In the genomic region with DNA sequence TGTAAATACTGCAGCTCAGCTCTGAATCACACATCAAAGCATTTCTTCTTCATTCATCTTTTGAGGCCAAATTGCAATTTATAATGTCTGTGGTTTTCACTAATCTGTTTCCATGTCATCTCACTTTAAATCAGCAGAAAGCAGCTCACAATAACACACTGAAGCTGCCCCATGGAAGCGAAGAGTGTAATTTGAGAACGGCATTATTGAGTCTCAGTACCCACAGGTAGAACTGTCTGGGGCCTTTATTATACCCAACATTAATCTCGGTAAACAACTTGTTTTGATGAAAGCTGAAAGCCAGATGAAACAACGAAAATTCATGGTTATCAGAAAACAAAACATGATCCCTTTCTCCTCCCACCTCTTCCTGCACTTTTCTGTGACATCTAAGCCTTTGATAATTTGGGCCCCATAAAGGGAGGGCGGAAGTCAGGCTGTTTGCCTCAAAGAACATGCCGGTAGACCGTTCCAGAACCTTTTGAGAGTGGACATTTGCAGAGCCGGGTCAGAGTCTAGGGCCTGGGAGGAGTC, we compare ENCODE assay signal across 1 cellular context.
TF ChIP-seq lines count a peak whose summit lies in the region.

No MANE protein-coding gene starts in this region.

TF ChIP-seq in WTC11, 78 proteins besides CTCF, POLR2A, EP300 and RAD21 (continued from another document):
- TF ChIP-seq, protein P1, sequence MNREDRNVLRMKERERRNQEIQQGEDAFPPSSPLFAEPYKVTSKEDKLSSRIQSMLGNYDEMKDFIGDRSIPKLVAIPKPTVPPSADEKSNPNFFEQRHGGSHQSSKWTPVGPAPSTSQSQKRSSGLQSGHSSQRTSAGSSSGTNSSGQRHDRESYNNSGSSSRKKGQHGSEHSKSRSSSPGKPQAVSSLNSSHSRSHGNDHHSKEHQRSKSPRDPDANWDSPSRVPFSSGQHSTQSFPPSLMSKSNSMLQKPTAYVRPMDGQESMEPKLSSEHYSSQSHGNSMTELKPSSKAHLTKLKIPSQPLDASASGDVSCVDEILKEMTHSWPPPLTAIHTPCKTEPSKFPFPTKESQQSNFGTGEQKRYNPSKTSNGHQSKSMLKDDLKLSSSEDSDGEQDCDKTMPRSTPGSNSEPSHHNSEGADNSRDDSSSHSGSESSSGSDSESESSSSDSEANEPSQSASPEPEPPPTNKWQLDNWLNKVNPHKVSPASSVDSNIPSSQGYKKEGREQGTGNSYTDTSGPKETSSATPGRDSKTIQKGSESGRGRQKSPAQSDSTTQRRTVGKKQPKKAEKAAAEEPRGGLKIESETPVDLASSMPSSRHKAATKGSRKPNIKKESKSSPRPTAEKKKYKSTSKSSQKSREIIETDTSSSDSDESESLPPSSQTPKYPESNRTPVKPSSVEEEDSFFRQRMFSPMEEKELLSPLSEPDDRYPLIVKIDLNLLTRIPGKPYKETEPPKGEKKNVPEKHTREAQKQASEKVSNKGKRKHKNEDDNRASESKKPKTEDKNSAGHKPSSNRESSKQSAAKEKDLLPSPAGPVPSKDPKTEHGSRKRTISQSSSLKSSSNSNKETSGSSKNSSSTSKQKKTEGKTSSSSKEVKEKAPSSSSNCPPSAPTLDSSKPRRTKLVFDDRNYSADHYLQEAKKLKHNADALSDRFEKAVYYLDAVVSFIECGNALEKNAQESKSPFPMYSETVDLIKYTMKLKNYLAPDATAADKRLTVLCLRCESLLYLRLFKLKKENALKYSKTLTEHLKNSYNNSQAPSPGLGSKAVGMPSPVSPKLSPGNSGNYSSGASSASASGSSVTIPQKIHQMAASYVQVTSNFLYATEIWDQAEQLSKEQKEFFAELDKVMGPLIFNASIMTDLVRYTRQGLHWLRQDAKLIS (CRISPR knock-in tag; IDR thresholded peaks at IDR 0.05; ENCODE audit: borderline replicate concordance) = no peak
- TF ChIP-seq, protein P2, sequence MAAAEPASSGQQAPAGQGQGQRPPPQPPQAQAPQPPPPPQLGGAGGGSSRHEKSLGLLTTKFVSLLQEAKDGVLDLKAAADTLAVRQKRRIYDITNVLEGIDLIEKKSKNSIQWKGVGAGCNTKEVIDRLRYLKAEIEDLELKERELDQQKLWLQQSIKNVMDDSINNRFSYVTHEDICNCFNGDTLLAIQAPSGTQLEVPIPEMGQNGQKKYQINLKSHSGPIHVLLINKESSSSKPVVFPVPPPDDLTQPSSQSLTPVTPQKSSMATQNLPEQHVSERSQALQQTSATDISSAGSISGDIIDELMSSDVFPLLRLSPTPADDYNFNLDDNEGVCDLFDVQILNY (CRISPR knock-in tag; IDR thresholded peaks at IDR 0.05) = no peak
- TF ChIP-seq FOXK1 (CRISPR knock-in tag; IDR thresholded peaks at IDR 0.05) (no peak), NFE2L1 (CRISPR knock-in tag; IDR thresholded peaks at IDR 0.05) (no peak), IRF2 (CRISPR knock-in tag; IDR thresholded peaks at IDR 0.05; ENCODE audit: borderline replicate concordance, low read depth) (no peak), GRHL2 (CRISPR knock-in tag; IDR thresholded peaks at IDR 0.05; ENCODE audit: insufficient replicate concordance, severe bottlenecking) (no peak), ZNF263 (CRISPR knock-in tag; IDR thresholded peaks at IDR 0.05; ENCODE audit: low read depth) (no peak)
- TF ChIP-seq, protein P3, sequence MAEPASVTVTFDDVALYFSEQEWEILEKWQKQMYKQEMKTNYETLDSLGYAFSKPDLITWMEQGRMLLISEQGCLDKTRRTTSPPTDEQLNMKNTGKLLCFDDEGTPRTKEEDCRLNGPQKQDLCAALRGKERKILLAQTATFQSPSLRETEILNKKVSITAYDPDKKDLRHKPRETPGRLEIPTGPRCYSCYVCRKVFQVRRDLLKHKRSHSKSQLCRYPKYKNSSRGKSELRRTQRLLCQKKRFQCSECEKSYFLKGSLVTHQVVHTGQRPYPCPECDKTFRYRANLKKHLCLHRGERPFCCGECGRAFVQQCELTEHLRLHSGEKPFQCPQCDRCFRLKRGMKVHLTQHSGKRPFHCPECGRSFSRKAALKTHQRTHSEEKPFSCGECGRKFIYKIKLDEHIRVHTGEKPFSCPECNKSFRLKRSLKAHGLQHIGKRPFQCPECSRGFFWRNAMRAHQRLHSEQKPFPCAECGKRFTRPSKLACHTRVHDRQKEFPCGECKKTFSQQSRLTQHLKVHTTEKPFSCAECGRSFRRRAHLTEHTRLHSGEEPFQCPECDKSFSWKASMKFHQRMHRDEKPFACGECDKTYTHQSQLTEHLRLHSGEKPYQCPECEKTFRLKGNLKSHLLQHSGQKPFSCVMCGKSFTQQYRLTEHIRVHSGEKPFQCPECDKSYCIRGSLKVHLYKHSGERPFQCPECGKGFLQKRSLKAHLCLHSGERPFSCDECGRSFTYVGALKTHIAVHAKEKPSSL (CRISPR knock-in tag; conservative IDR thresholded peaks at IDR 0.05) = no peak
- TF ChIP-seq, protein P4, sequence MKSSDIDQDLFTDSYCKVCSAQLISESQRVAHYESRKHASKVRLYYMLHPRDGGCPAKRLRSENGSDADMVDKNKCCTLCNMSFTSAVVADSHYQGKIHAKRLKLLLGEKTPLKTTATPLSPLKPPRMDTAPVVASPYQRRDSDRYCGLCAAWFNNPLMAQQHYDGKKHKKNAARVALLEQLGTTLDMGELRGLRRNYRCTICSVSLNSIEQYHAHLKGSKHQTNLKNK (CRISPR knock-in tag; IDR thresholded peaks at IDR 0.05) = no peak
- TF ChIP-seq, protein P5, sequence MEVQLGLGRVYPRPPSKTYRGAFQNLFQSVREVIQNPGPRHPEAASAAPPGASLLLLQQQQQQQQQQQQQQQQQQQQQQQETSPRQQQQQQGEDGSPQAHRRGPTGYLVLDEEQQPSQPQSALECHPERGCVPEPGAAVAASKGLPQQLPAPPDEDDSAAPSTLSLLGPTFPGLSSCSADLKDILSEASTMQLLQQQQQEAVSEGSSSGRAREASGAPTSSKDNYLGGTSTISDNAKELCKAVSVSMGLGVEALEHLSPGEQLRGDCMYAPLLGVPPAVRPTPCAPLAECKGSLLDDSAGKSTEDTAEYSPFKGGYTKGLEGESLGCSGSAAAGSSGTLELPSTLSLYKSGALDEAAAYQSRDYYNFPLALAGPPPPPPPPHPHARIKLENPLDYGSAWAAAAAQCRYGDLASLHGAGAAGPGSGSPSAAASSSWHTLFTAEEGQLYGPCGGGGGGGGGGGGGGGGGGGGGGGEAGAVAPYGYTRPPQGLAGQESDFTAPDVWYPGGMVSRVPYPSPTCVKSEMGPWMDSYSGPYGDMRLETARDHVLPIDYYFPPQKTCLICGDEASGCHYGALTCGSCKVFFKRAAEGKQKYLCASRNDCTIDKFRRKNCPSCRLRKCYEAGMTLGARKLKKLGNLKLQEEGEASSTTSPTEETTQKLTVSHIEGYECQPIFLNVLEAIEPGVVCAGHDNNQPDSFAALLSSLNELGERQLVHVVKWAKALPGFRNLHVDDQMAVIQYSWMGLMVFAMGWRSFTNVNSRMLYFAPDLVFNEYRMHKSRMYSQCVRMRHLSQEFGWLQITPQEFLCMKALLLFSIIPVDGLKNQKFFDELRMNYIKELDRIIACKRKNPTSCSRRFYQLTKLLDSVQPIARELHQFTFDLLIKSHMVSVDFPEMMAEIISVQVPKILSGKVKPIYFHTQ (CRISPR knock-in tag; IDR thresholded peaks at IDR 0.05) = no peak
- TF ChIP-seq, protein P6, sequence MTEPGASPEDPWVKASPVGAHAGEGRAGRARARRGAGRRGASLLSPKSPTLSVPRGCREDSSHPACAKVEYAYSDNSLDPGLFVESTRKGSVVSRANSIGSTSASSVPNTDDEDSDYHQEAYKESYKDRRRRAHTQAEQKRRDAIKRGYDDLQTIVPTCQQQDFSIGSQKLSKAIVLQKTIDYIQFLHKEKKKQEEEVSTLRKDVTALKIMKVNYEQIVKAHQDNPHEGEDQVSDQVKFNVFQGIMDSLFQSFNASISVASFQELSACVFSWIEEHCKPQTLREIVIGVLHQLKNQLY (CRISPR knock-in tag; IDR thresholded peaks at IDR 0.05) = no peak
